Comparison of ENCODE assay signal across 9 cellular contexts in genomic region chr6:10042280-10042679, GRCh38.
"Had no signal": no experiment of that assay in that cellular context is flagged by ENCODE, and none has a peak within 500 bp of the region (broad histone marks: within the 10 kb centered on the region; RNA-seq: fewer than 3 reads in every experiment).

No MANE protein-coding gene starts in this region.

- ATAC-seq: GM23338 had no signal

- H3K9ac ChIP-seq: KMS-11 had no signal

- H3K4me2 ChIP-seq: GM23338, KMS-11 had no signal

- H2AFZ ChIP-seq: GM23338 had no signal

- H3K4me3 ChIP-seq: GM23338 had no signal

- H3K27ac ChIP-seq: HL-60, KMS-11 had no signal

- FAIRE-seq: H1, H54 had no signal

- DNase-seq: H9, HCEC 1CT, Karpas-422, KBM-7 had no signal
